Comparison of ENCODE assay signal across 18 cellular contexts in genomic region chr16:14015017-14015416, GRCh38. TPM values are rescaled to one million over a fixed set of nuclear protein-coding genes. Genes with fewer than 3 reads are reported as not detected.
DNase-seq lines count a peak whose midpoint lies in the region; ATAC-seq, FAIRE-seq and TF ChIP-seq lines count a peak whose summit lies in the region.
"Had no signal": no experiment of that assay in that cellular context is flagged by ENCODE, and none has a peak within 500 bp of the region (broad histone marks: within the 10 kb centered on the region; RNA-seq: fewer than 3 reads in every experiment).

No MANE protein-coding gene starts in this region.

- no peak for DNase-seq in HepG2 (ENCODE audit: low spot score)
- DNase-seq in right lobe of liver = no peak
- DNase-seq in fibroblast of villous mesenchyme (ENCODE audit: low read depth) = peak; percentile 22
- no peak for DNase-seq in osteocyte (ENCODE audit: extremely low spot score, unreplicated experiment)
- DNase-seq in stimulated activated CD8-positive, alpha-beta memory T cell treated with anti-CD3 and anti-CD28 coated beads, Interleukin-4, amount 100 ng/mL, for 48 hours = no peak
- no peak for DNase-seq in trophoblast cell
- DNase-seq in epidermal melanocyte (ENCODE audit: insufficient read length, low spot score) = no peak
- DNase-seq: ACHN; activated CD4-positive, CD25-positive, alpha-beta regulatory T cell treated with anti-CD3 and anti-CD28 coated beads, Interleukin-2, amount 50 U/mL, for 72 hours; brain microvascular endothelial cell; EL; erythroblast; NCI-H146; NCI-H82; SK-N-SH; substantia nigra had no signal

- H3K4me3 Mint-ChIP-seq in osteocyte (ENCODE audit: unreplicated experiment) = no peak overlapping the region

- in situ Hi-C loops in HepG2 (cut with HindIII; ENCODE audit: extremely low pct_ligation_motif_present, low pct_unique_long_range_greater_than_20kb) = no loop called here

- no peak overlapping the region for H4K8ac ChIP-seq in trophoblast cell (ENCODE audit: low read depth, low read length)

- TF ChIP-seq EP300 in HepG2 (IDR thresholded peaks at IDR 0.05; ENCODE audit: low read depth in 2 of 2, low read length in 2 of 2) (no peak), HepG2 (CRISPR knock-in tag; IDR thresholded peaks at IDR 0.05; ENCODE audit: borderline replicate concordance) (no peak)

- H2BK12ac ChIP-seq in trophoblast cell (ENCODE audit: low read length) = no peak overlapping the region

- intact Hi-C loops in HepG2 (cut with micrococcal nuclease; ENCODE audit: unreplicated experiment) = no loop called here
- intact Hi-C loops in right lobe of liver (cut with DNase I) = no loop called here

- TF ChIP-seq CTCF in HepG2 (CRISPR knock-in tag; IDR thresholded peaks at IDR 0.05) = no peak
- no peak for TF ChIP-seq CTCF in right lobe of liver (IDR thresholded peaks at IDR 0.05)
- no peak for TF ChIP-seq CTCF in fibroblast of villous mesenchyme (IDR thresholded peaks at IDR 0.05; ENCODE audit: insufficient read depth, low read depth, low read length)
- no peak for TF ChIP-seq CTCF in osteocyte (IDR thresholded peaks at IDR 0.05)

- 8% methylated on average over 5 of the region's 5 CpGs for WGBS in HepG2 (ENCODE audit: low lambda C conversion rate)
- 59% methylated on average over 5 of the region's 5 CpGs for WGBS in right lobe of liver (ENCODE audit: insufficient coverage, low coverage, low lambda C conversion rate, missing lambda C conversion rate)
- WGBS in trophoblast cell (ENCODE audit: extremely low coverage, insufficient coverage, insufficient read length) = no CpG with 5 or more reads among the region's 5 CpGs

- no peaks in the 10 kb centered on the region for H4K20me1 ChIP-seq in HepG2 (ENCODE audit: insufficient read depth, low read length)

- H3K4me1 ChIP-seq in HepG2 (ENCODE audit: insufficient read depth, low read length) (peaks cover 47% of the 10 kb centered on the region), right lobe of liver (peaks cover 0 to 8% (median 3%) of the 10 kb centered on the region in 4 donors), trophoblast cell (ENCODE audit: control insufficient read depth in 1 of 2, insufficient read depth in 2 of 2, low read length in 2 of 2) (no peaks in the 10 kb centered on the region)

- CTCF ChIA-PET in HepG2 (lab: Yijun Ruan, JAX; ENCODE audit: low intra/inter-chr PET ratio, low total read pairs) = no interaction called here

- no peak overlapping the region for H2AFZ ChIP-seq in HepG2 (ENCODE audit: low read length)
- H2AFZ ChIP-seq in trophoblast cell (ENCODE audit: insufficient read depth, low read length, poor library complexity) = no peak overlapping the region
- H2AFZ ChIP-seq: parathyroid adenoma had no signal

- H3K9me3 ChIP-seq in HepG2 (ENCODE audit: low read length) (no peaks in the 10 kb centered on the region), right lobe of liver (no peaks in the 10 kb centered on the region), trophoblast cell (ENCODE audit: insufficient read depth, low read depth, low read length) (no peaks in the 10 kb centered on the region)
- H3K9me3 ChIP-seq: SK-N-SH had no signal

- POLR2A ChIA-PET in HepG2 (lab: Yijun Ruan, JAX) = no interaction called here

- no peak overlapping the region for H3K27ac ChIP-seq in HepG2 (ENCODE audit: extremely low read length, insufficient read depth, low read length)
- H3K27ac ChIP-seq in right lobe of liver = no peak overlapping the region
- H3K27ac ChIP-seq in trophoblast cell (ENCODE audit: low read depth, low read length) = no peak overlapping the region
- H3K27ac ChIP-seq: brain microvascular endothelial cell, parathyroid adenoma had no signal

- H3K27me3 Mint-ChIP-seq in osteocyte (ENCODE audit: unreplicated experiment) = no peaks in the 10 kb centered on the region

- H3K4ac ChIP-seq in trophoblast cell (ENCODE audit: low read depth, low read length) = no peak overlapping the region

- peak overlapping the region; percentile 18 for H3K4me2 ChIP-seq in HepG2 (ENCODE audit: low read depth, low read length)
- no peak overlapping the region for H3K4me2 ChIP-seq in trophoblast cell (ENCODE audit: low read length)
- H3K4me2 ChIP-seq: SK-N-SH had no signal

- H3K36me3 ChIP-seq in HepG2 (replicated peaks in 1 of 2; ENCODE audit: control insufficient read depth in 1 of 2, insufficient read depth in 2 of 2, low read length in 2 of 2) (no peaks in the 10 kb centered on the region), right lobe of liver (no peaks in the 10 kb centered on the region), trophoblast cell (ENCODE audit: control insufficient read depth in 1 of 2, insufficient read depth in 2 of 2, low read length in 2 of 2) (no peaks in the 10 kb centered on the region)
- H3K36me3 ChIP-seq: brain microvascular endothelial cell had no signal

- TF ChIP-seq POLR2A in HepG2 (IDR thresholded peaks at IDR 0.05; ENCODE audit: insufficient read depth in 1 of 2, low read depth in 2 of 2, low read length in 2 of 2) (no peak), right lobe of liver (IDR thresholded peaks at IDR 0.05) (no peak)

- H3K9ac ChIP-seq in HepG2 (ENCODE audit: insufficient read depth, low read depth, low read length) (no peak overlapping the region), trophoblast cell (ENCODE audit: low read length) (no peak overlapping the region)
- H3K9ac ChIP-seq: parathyroid adenoma, SK-N-SH had no signal

- no peak overlapping the region for H3K14ac ChIP-seq in trophoblast cell (ENCODE audit: low read length)

- no peak overlapping the region for H3K18ac ChIP-seq in trophoblast cell (ENCODE audit: low read length)

- no peaks in the 10 kb centered on the region for H3K79me1 ChIP-seq in trophoblast cell (ENCODE audit: low read length)

- no peaks in the 10 kb centered on the region for H3K9me3 Mint-ChIP-seq in osteocyte (ENCODE audit: unreplicated experiment)

- no peak overlapping the region for H3K23ac ChIP-seq in trophoblast cell (ENCODE audit: low read length)

- H2BK5ac ChIP-seq in trophoblast cell (ENCODE audit: low read depth, low read length, poor library complexity) = no peak overlapping the region

- H2BK120ac ChIP-seq in trophoblast cell (ENCODE audit: insufficient read depth, low read length, poor library complexity) = no peak overlapping the region

- H4K12ac ChIP-seq in trophoblast cell (ENCODE audit: low read depth, low read length) = no peak overlapping the region

- no peak for FAIRE-seq in HepG2 (lab: Jason Lieb, UNC)

- ATAC-seq in HepG2 (no peak; the same call in 2 of the 3 replicates), right lobe of liver (no peak), GM19395 (IDR thresholded peaks at IDR 0.05; ENCODE audit: unreplicated experiment) (no peak)

- no TSS peak for BruUV-seq in HepG2 (replicated peaks; lab: Mats Ljungman, UMichigan)

- H3K79me2 ChIP-seq in HepG2 (ENCODE audit: insufficient read depth, low read length) (no peaks in the 10 kb centered on the region), trophoblast cell (ENCODE audit: control insufficient read depth, insufficient read depth, low read length, poor library complexity) (no peaks in the 10 kb centered on the region)
- H3K79me2 ChIP-seq: parathyroid adenoma had no signal

- H3K27ac Mint-ChIP-seq in osteocyte (ENCODE audit: unreplicated experiment) = peak overlapping the region; percentile 85

- TF ChIP-seq RAD21 in HepG2 (CRISPR knock-in tag; IDR thresholded peaks at IDR 0.05) = no peak

- 0 out of 5 replicates have a peak, but pooled peaks cover 0 to 4% of the 10 kb centered on the region in 2 experiments for H3K27me3 ChIP-seq in HepG2 (ENCODE audit: control insufficient read depth in 1 of 2, insufficient read depth in 2 of 2, low read length in 2 of 2)
- H3K27me3 ChIP-seq in right lobe of liver = no peaks in the 10 kb centered on the region
- no peaks in the 10 kb centered on the region for H3K27me3 ChIP-seq in trophoblast cell (ENCODE audit: insufficient read depth, low read length)
- H3K27me3 ChIP-seq: brain microvascular endothelial cell had no signal

- peaks cover 52% of the 10 kb centered on the region for H3K4me1 Mint-ChIP-seq in osteocyte (ENCODE audit: unreplicated experiment)

- H4K91ac ChIP-seq in trophoblast cell (ENCODE audit: low read depth, low read length) = no peak overlapping the region

- no peaks in the 10 kb centered on the region for H3K36me3 Mint-ChIP-seq in osteocyte (ENCODE audit: unreplicated experiment)

- H3K4me3 ChIP-seq in HepG2 (replicated peaks in 1 of 3; ENCODE audit: insufficient read depth in 1 of 3, low read depth in 2 of 3, low read length in 3 of 3) (no peak overlapping the region), right lobe of liver (no peak overlapping the region), fibroblast of villous mesenchyme (ENCODE audit: low read depth, low read length) (no peak overlapping the region), trophoblast cell (ENCODE audit: low read depth, low read length) (no peak overlapping the region)

- H2AK5ac ChIP-seq in trophoblast cell (ENCODE audit: low read length) = no peak overlapping the region

TF ChIP-seq in HepG2, 621 proteins besides CTCF, POLR2A, EP300 and RAD21 (continues in another document):
- peak; percentile 36 for TF ChIP-seq HNRNPK (IDR thresholded peaks at IDR 0.05; ENCODE audit: low read depth, low read length, poor library complexity, severe bottlenecking)

RNA-seq across cellular contexts. Expression of gene MRTFB, which starts 56.1 kb away (rescaled TPM):
- total RNA-seq in HepG2 (2016; rRNA removed; fragmentation: Illumina TruSeq; extraction: Trizol) (11.4 and 17.3 TPM in 2 replicates), right lobe of liver (10 to 100 TPM; 15.7 to 23.9 (median 18.6) TPM), fibroblast of villous mesenchyme (8.2 and 10.0 TPM in 2 replicates), osteocyte (26.3 and 31.4 TPM in 2 replicates)
- 4.2 and 4.8 TPM in 2 replicates for total RNA-seq in HepG2 (2016; cell fraction: cytosol; rRNA removed; fragmentation: Illumina TruSeq; extraction: Trizol; ENCODE audit: low read depth)
- total RNA-seq in HepG2 (2016; cell fraction: insoluble cytoplasmic fraction; rRNA removed; fragmentation: Illumina TruSeq; extraction: Trizol) = 10.8 and 15.0 TPM in 2 replicates
- total RNA-seq in HepG2 (2016; cell fraction: membrane; rRNA removed; fragmentation: Illumina TruSeq; extraction: Trizol) = 7.1 and 8.5 TPM in 2 replicates
- total RNA-seq in HepG2 (2016; cell fraction: nucleus; rRNA removed; fragmentation: Illumina TruSeq; extraction: Trizol) = 40.5 and 44.5 TPM in 2 replicates
- 13.1 and 14.0 TPM in 2 replicates for polyA plus RNA-seq in HepG2 (2011; rRNA removed)
- polyA plus RNA-seq in HepG2 (2011; cell fraction: cytosol; rRNA removed) = 8.5 and 10.2 TPM in 2 replicates
- 39.1 and 43.0 TPM in 2 replicates for polyA plus RNA-seq in HepG2 (2011; cell fraction: nucleus; rRNA removed)
- 13.9 and 15.8 TPM in 2 replicates for polyA plus RNA-seq in HepG2 (2012)
- polyA plus RNA-seq in HepG2 (2016; cell fraction: cytosol; fragmentation: Illumina TruSeq; extraction: Trizol; ENCODE audit: low read depth) = 1.2 and 1.9 TPM in 2 replicates
- polyA plus RNA-seq in HepG2 (2016; cell fraction: insoluble cytoplasmic fraction; fragmentation: Illumina TruSeq; extraction: Trizol; ENCODE audit: low read depth) = 14.8 and 15.2 TPM in 2 replicates
- 2.1 and 2.5 TPM in 2 replicates for polyA plus RNA-seq in HepG2 (2016; cell fraction: membrane; fragmentation: Illumina TruSeq; extraction: Trizol; ENCODE audit: low read depth)
- 23.7 and 31.6 TPM in 2 replicates for polyA plus RNA-seq in HepG2 (2016; cell fraction: nucleus; fragmentation: Illumina TruSeq; extraction: Trizol; ENCODE audit: insufficient read depth, low read depth)
- polyA minus RNA-seq in HepG2 (2011; rRNA and poly(A)+ RNA removed; ENCODE audit: low replicate concordance) = 34.7 and 53.1 TPM in 2 replicates
- polyA minus RNA-seq in HepG2 (2011; cell fraction: cytosol; rRNA and poly(A)+ RNA removed) = 14.7 and 19.0 TPM in 2 replicates
- polyA minus RNA-seq in HepG2 (2011; cell fraction: nucleus; rRNA and poly(A)+ RNA removed) = 94.1 and 111 TPM in 2 replicates
- polyA plus RNA-seq in trophoblast cell (2013) = 16.1 and 17.0 TPM in 2 replicates
